In genomic region chr13:98707309-98707999, GRCh38 we compare ENCODE assay signal across 1 cellular context.
TF ChIP-seq lines count a peak whose summit lies in the region.

No MANE protein-coding gene starts in this region.

TF ChIP-seq in HepG2, 621 proteins besides CTCF, POLR2A, EP300 and RAD21 (continued from another document):
- no peak for TF ChIP-seq BATF2 (CRISPR knock-in tag; IDR thresholded peaks at IDR 0.05)
- no peak for TF ChIP-seq KDM1A (CRISPR knock-in tag; IDR thresholded peaks at IDR 0.05)
- no peak for TF ChIP-seq NCOA2 (CRISPR knock-in tag; IDR thresholded peaks at IDR 0.05)
